7 cellular contexts compared by ENCODE assay signal in the genomic region with DNA sequence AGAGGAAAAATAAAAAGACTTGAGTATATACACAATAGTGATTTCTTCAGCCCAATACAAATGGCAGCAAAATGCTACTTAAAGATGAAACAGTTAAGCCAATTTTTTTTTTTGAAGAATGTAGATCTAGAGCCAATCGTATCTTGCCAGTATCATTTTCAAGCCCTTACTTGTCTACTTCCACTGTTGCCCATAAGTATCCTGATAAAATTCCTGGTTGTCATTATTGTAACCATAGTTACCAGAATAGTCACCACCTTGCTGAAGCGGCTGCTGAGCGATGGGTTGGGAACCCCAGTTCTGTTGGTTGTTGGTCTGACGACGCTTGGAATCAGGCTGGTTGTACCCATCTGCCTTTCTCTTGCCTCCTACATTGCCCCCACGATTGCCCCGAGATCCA. TPM values are rescaled to one million over a fixed set of nuclear protein-coding genes. Genes with fewer than 3 reads are reported as not detected.
DNase-seq lines count a peak whose midpoint lies in the region; ATAC-seq, FAIRE-seq and TF ChIP-seq lines count a peak whose summit lies in the region.
"Not testable (repeated sequence)": the region's sequence is repeated elsewhere in the genome, so short reads cannot be mapped to it uniquely, and the experiment has no call there.

No MANE protein-coding gene starts in this region.

- intact Hi-C loops in IMR-90 (cut with micrococcal nuclease), result not testable (repeated sequence)

- CTCF ChIA-PET in IMR-90 (lab: Yijun Ruan, JAX), result not testable (repeated sequence)

- peaks cover 18% of the 10 kb centered on the region for H3K4me1 ChIP-seq in GM23338 (ENCODE audit: insufficient read depth)
- H3K4me1 ChIP-seq in IMR-90 (ENCODE audit: control insufficient read depth, insufficient read depth, low read length); mesendoderm (ENCODE audit: control insufficient read depth, low read depth, low read length): not testable (repeated sequence)

- H3F3A ChIP-seq in GM23338 (replicated peaks; ENCODE audit: low read depth), result not testable (repeated sequence)

- H3K36me3 Mint-ChIP-seq in GM23338 (ENCODE audit: low read depth), result peaks cover 47% of the 10 kb centered on the region
- peaks cover 23% of the 10 kb centered on the region for H3K36me3 Mint-ChIP-seq in activated naive CD8-positive, alpha-beta T cell treated with anti-CD3 and anti-CD28 coated beads, Interleukin-2, amount 10 ng/mL, durations not matched to agents 7 days and 5 days
- peaks cover 100% of the 10 kb centered on the region for H3K36me3 Mint-ChIP-seq in stimulated activated effector memory CD8-positive, alpha-beta T cell treated with anti-CD3 and anti-CD28 coated beads, Interleukin-12 subunit alpha, Interleukin-12 subunit beta, amount 100 ng/mL, for 72 hours

- H3K9me3 Mint-ChIP-seq in GM23338; activated naive CD8-positive, alpha-beta T cell treated with anti-CD3 and anti-CD28 coated beads, Interleukin-2, amount 10 ng/mL, durations not matched to agents 7 days and 5 days; stimulated activated effector memory CD8-positive, alpha-beta T cell treated with anti-CD3 and anti-CD28 coated beads, Interleukin-12 subunit alpha, Interleukin-12 subunit beta, amount 100 ng/mL, for 72 hours: not testable (repeated sequence)

- H3K56ac ChIP-seq in IMR-90 (ENCODE audit: extremely low read depth, insufficient read depth, low read length); mesendoderm (ENCODE audit: low read length): not testable (repeated sequence)

- TF ChIP-seq CTCF in GM23338 (conservative IDR thresholded peaks at IDR 0.05; ENCODE audit: low read depth in 2 of 2); IMR-90 (conservative IDR thresholded peaks at IDR 0.05; ENCODE audit: low read depth, low read length); bronchial epithelial cell (IDR thresholded peaks at IDR 0.05; ENCODE audit: insufficient read depth, low read length, severe bottlenecking); epithelial cell of esophagus (IDR thresholded peaks at IDR 0.05; ENCODE audit: insufficient read depth, low read depth, low read length, missing control alignments): not testable (repeated sequence)

- H4K5ac ChIP-seq in IMR-90 (ENCODE audit: low read depth, low read length); mesendoderm (ENCODE audit: low read length): not testable (repeated sequence)

- peaks cover 15% of the 10 kb centered on the region for H4K20me1 ChIP-seq in GM23338 (replicated peaks; ENCODE audit: insufficient read depth)
- H4K20me1 ChIP-seq in IMR-90 (ENCODE audit: insufficient read depth, low read length), result not testable (repeated sequence)

- H3K4ac ChIP-seq in IMR-90 (ENCODE audit: low read depth, low read length); mesendoderm (ENCODE audit: low read depth, low read length): not testable (repeated sequence)

- WGBS in IMR-90 (ENCODE audit: extremely low coverage in 2 of 2, insufficient read length in 1 of 2), 2 experiments, result no CpG with 5 or more reads among the region's 7 CpGs
- WGBS in mesendoderm (ENCODE audit: extremely low coverage, insufficient coverage, low lambda C conversion rate), result no CpG with 5 or more reads among the region's 7 CpGs

- H3K18ac ChIP-seq in IMR-90 (ENCODE audit: low read depth, low read length); mesendoderm (ENCODE audit: low read length): not testable (repeated sequence)

- not testable (repeated sequence) for TF ChIP-seq RAD21 in IMR-90 (IDR thresholded peaks at IDR 0.05; ENCODE audit: low read length)

- not testable (repeated sequence) for H2BK15ac ChIP-seq in IMR-90 (ENCODE audit: low read depth, low read length); mesendoderm (replicated peaks; ENCODE audit: low read depth)

- FAIRE-seq in bronchial epithelial cell (lab: Jason Lieb, UNC), result peak; percentile 52

- not testable (repeated sequence) for H3K27me3 ChIP-seq in GM23338 (ENCODE audit: insufficient read depth); IMR-90 (ENCODE audit: control insufficient read depth, insufficient read depth, low read length); bronchial epithelial cell (ENCODE audit: control insufficient read depth, insufficient read depth, low read length); mesendoderm (ENCODE audit: insufficient read depth, low read length, poor library complexity)

- not testable (repeated sequence) for H3K4me3 Mint-ChIP-seq in GM23338; activated naive CD8-positive, alpha-beta T cell treated with anti-CD3 and anti-CD28 coated beads, Interleukin-2, amount 10 ng/mL, durations not matched to agents 7 days and 5 days; stimulated activated effector memory CD8-positive, alpha-beta T cell treated with anti-CD3 and anti-CD28 coated beads, Interleukin-12 subunit alpha, Interleukin-12 subunit beta, amount 100 ng/mL, for 72 hours

- H3K9me3 ChIP-seq in IMR-90 (ENCODE audit: control insufficient read depth, insufficient read depth, low read length), result not testable (repeated sequence)

- H2AK9ac ChIP-seq in IMR-90 (replicated peaks; ENCODE audit: low read depth, low read length, poor library complexity), result not testable (repeated sequence)

- peak; percentile 16 for DNase-seq in GM23338 (ENCODE audit: low spot score)
- DNase-seq in IMR-90; activated naive CD8-positive, alpha-beta T cell treated with anti-CD3 and anti-CD28 coated beads, Interleukin-2, amount 10 ng/mL, durations not matched to agents 7 days and 5 days; stimulated activated effector memory CD8-positive, alpha-beta T cell treated with anti-CD3 and anti-CD28 coated beads, Interleukin-12 subunit alpha, Interleukin-12 subunit beta, amount 100 ng/mL, for 72 hours (ENCODE audit: low spot score in 2 of 2): not testable (repeated sequence)
- DNase-seq in bronchial epithelial cell (ENCODE audit: low read depth), result peak; percentile 70
- peak; percentile 20 for DNase-seq in epithelial cell of esophagus (ENCODE audit: low read depth)
- DNase-seq in mesendoderm, result peak; percentile 3

- H2AK5ac ChIP-seq in IMR-90 (ENCODE audit: low read depth, low read length); mesendoderm (ENCODE audit: low read length): not testable (repeated sequence)

- not testable (repeated sequence) for H2BK5ac ChIP-seq in IMR-90 (ENCODE audit: low read depth, low read length, poor library complexity, severe bottlenecking); mesendoderm (ENCODE audit: low read length)

- peaks cover 9 to 35% of the 10 kb centered on the region in 2 experiments for H3K79me1 ChIP-seq in IMR-90 (ENCODE audit: low read depth in 1 of 2, low read length in 2 of 2)
- not testable (repeated sequence) for H3K79me1 ChIP-seq in mesendoderm (ENCODE audit: low read length)

- not testable (repeated sequence) for H3K9ac ChIP-seq in IMR-90 (ENCODE audit: low read depth, low read length); mesendoderm (ENCODE audit: low read length)

- 0 out of 2 replicates have a peak overlapping the region, but pooled peaks have one; percentile 6 for H3K4me2 ChIP-seq in GM23338
- H3K4me2 ChIP-seq in IMR-90 (ENCODE audit: low read depth, low read length); mesendoderm (ENCODE audit: low read length): not testable (repeated sequence)

- not testable (repeated sequence) for H4K91ac ChIP-seq in IMR-90 (ENCODE audit: insufficient read depth, low read depth, low read length)

- TSS peak; percentile 63 for BruUV-seq in IMR-90 (replicated peaks; lab: Mats Ljungman, UMichigan)

- H3K4me1 Mint-ChIP-seq in GM23338, result peaks cover 31% of the 10 kb centered on the region
- H3K4me1 Mint-ChIP-seq in activated naive CD8-positive, alpha-beta T cell treated with anti-CD3 and anti-CD28 coated beads, Interleukin-2, amount 10 ng/mL, durations not matched to agents 7 days and 5 days, result not testable (repeated sequence)
- peaks cover 15% of the 10 kb centered on the region for H3K4me1 Mint-ChIP-seq in stimulated activated effector memory CD8-positive, alpha-beta T cell treated with anti-CD3 and anti-CD28 coated beads, Interleukin-12 subunit alpha, Interleukin-12 subunit beta, amount 100 ng/mL, for 72 hours

- not testable (repeated sequence) for H3K9me2 ChIP-seq in GM23338 (ENCODE audit: insufficient read depth)

- H3K27me3 Mint-ChIP-seq in GM23338 (ENCODE audit: insufficient read depth, low read depth, poor library complexity); activated naive CD8-positive, alpha-beta T cell treated with anti-CD3 and anti-CD28 coated beads, Interleukin-2, amount 10 ng/mL, durations not matched to agents 7 days and 5 days: not testable (repeated sequence)

- H2BK120ac ChIP-seq in IMR-90 (ENCODE audit: low read depth, low read length); mesendoderm (ENCODE audit: low read depth, low read length): not testable (repeated sequence)

- not testable (repeated sequence) for H3K79me2 ChIP-seq in GM23338 (replicated peaks; ENCODE audit: insufficient read depth); mesendoderm (ENCODE audit: control insufficient read depth, insufficient read depth, low read length)

- not testable (repeated sequence) for H3K23ac ChIP-seq in IMR-90 (ENCODE audit: low read depth, low read length); mesendoderm (ENCODE audit: low read length)

- dilution Hi-C loops in IMR-90 (cut with HindIII; ENCODE audit: low sequenced_read_pairs, unreplicated experiment), result not testable (repeated sequence)

- not testable (repeated sequence) for H2BK20ac ChIP-seq in IMR-90 (ENCODE audit: low read depth, low read length)

- peak overlapping the region; percentile 15; the same call in 1 of the 2 replicates for H3K27ac ChIP-seq in GM23338 (ENCODE audit: low read depth)
- H3K27ac ChIP-seq in IMR-90 (ENCODE audit: insufficient read depth, low read length); mesendoderm (ENCODE audit: low read depth, low read length): not testable (repeated sequence)

- not testable (repeated sequence) for H3K4me3 ChIP-seq in GM23338; IMR-90 (ENCODE audit: insufficient read depth, low read depth, low read length); bronchial epithelial cell (ENCODE audit: low read depth, low read length); epithelial cell of esophagus (ENCODE audit: low read length); mesendoderm (ENCODE audit: low read length)

- peaks cover 13% of the 10 kb centered on the region; the same call in 1 of the 2 replicates for H3K36me3 ChIP-seq in GM23338 (ENCODE audit: insufficient read depth)
- H3K36me3 ChIP-seq in IMR-90 (ENCODE audit: control insufficient read depth, insufficient read depth, low read length), result peaks cover 29% of the 10 kb centered on the region
- not testable (repeated sequence) for H3K36me3 ChIP-seq in bronchial epithelial cell (ENCODE audit: control insufficient read depth, insufficient read depth, low read length); mesendoderm (ENCODE audit: control insufficient read depth, insufficient read depth, low read length)

- not testable (repeated sequence) for H3K9me1 ChIP-seq in IMR-90 (ENCODE audit: insufficient read depth, low read length)

- not testable (repeated sequence) for H4K8ac ChIP-seq in IMR-90 (ENCODE audit: low read depth in 2 of 2, low read length in 2 of 2); mesendoderm (ENCODE audit: low read depth, low read length)

- in situ Hi-C loops in IMR-90 (cut with MboI; ENCODE audit: low sequenced_read_pairs), result not testable (repeated sequence)

- not testable (repeated sequence) for H3K14ac ChIP-seq in IMR-90 (replicated peaks; ENCODE audit: low read depth, low read length)

- peak overlapping the region; percentile 49; the same call in 1 of the 2 replicates for H3K27ac Mint-ChIP-seq in GM23338
- peak overlapping the region; percentile 51 for H3K27ac Mint-ChIP-seq in activated naive CD8-positive, alpha-beta T cell treated with anti-CD3 and anti-CD28 coated beads, Interleukin-2, amount 10 ng/mL, durations not matched to agents 7 days and 5 days
- peak overlapping the region; percentile 48 for H3K27ac Mint-ChIP-seq in stimulated activated effector memory CD8-positive, alpha-beta T cell treated with anti-CD3 and anti-CD28 coated beads, Interleukin-12 subunit alpha, Interleukin-12 subunit beta, amount 100 ng/mL, for 72 hours

- TF ChIP-seq POLR2A in IMR-90 (IDR thresholded peaks at IDR 0.05; ENCODE audit: low read depth, low read length), result not testable (repeated sequence)

- H2AFZ ChIP-seq in GM23338; IMR-90 (replicated peaks; ENCODE audit: low read length, poor library complexity): not testable (repeated sequence)

- ATAC-seq in GM23338; IMR-90 (ENCODE audit: low read depth); activated naive CD8-positive, alpha-beta T cell treated with anti-CD3 and anti-CD28 coated beads, Interleukin-2, amount 10 ng/mL, durations not matched to agents 7 days and 5 days (ENCODE audit: low read depth); stimulated activated effector memory CD8-positive, alpha-beta T cell treated with anti-CD3 and anti-CD28 coated beads, Interleukin-12 subunit alpha, Interleukin-12 subunit beta, amount 100 ng/mL, for 72 hours: not testable (repeated sequence)

- POLR2A ChIA-PET in IMR-90 (lab: Charles Lee; ENCODE audit: unreplicated experiment); activated naive CD8-positive, alpha-beta T cell treated with anti-CD3 and anti-CD28 coated beads, Interleukin-2, amount 10 ng/mL, durations not matched to agents 7 days and 5 days (lab: Charles Lee): not testable (repeated sequence)

RNA-seq across cellular contexts. Expression of gene HNRNPR, which starts 33.8 kb away (rescaled TPM):
- 147 and 169 TPM in 2 replicates for total RNA-seq in GM23338 (2014; rRNA removed; shearing (Covaris generic))
- polyA plus RNA-seq in GM23338 (2016; fragmentation: Nextera tagmentation; extraction: Ambion mirVana), result 183 and 200 TPM in 2 replicates
- total RNA-seq in IMR-90 (2012; rRNA removed), result 99.7 and 152 TPM in 2 replicates
- polyA plus RNA-seq in IMR-90 (2012; rRNA removed), result 107 and 111 TPM in 2 replicates
- 30.2 and 57.0 TPM in 2 replicates for polyA plus RNA-seq in IMR-90 (2012; cell fraction: cytosol; rRNA removed)
- 14.3 and 62.0 TPM in 2 replicates for polyA plus RNA-seq in IMR-90 (2012; cell fraction: nucleus; rRNA removed; ENCODE audit: low replicate concordance)
- 100 to 1,000 TPM; 167 TPM for total RNA-seq in activated naive CD8-positive, alpha-beta T cell treated with anti-CD3 and anti-CD28 coated beads, Interleukin-2, amount 10 ng/mL, durations not matched to agents 7 days and 5 days
- total RNA-seq in bronchial epithelial cell, result 70.8 and 84.0 TPM in 2 replicates
- polyA plus RNA-seq in mesendoderm (2013, experiment 1 of 2), result 205 TPM
- 197 TPM for polyA plus RNA-seq in mesendoderm (2013, experiment 2 of 2)

RNA-seq across cellular contexts. Expression of gene ZNF436, which starts 59.4 kb away (rescaled TPM):
- 1.0 and 2.2 TPM in 2 replicates for total RNA-seq in GM23338 (2014; rRNA removed; shearing (Covaris generic))
- 0.23 and 0.33 TPM in 2 replicates for polyA plus RNA-seq in GM23338 (2016; fragmentation: Nextera tagmentation; extraction: Ambion mirVana)
- total RNA-seq in IMR-90 (2012; rRNA removed), result 14.3 and 15.8 TPM in 2 replicates
- polyA plus RNA-seq in IMR-90 (2012; rRNA removed), result 3.7 and 5.3 TPM in 2 replicates
- 1.0 and 1.7 TPM in 2 replicates for polyA plus RNA-seq in IMR-90 (2012; cell fraction: cytosol; rRNA removed)
- 1.1 and 6.8 TPM in 2 replicates for polyA plus RNA-seq in IMR-90 (2012; cell fraction: nucleus; rRNA removed; ENCODE audit: low replicate concordance)
- total RNA-seq in activated naive CD8-positive, alpha-beta T cell treated with anti-CD3 and anti-CD28 coated beads, Interleukin-2, amount 10 ng/mL, durations not matched to agents 7 days and 5 days, result 1 to 10 TPM; 8.1 to 8.2 TPM
- 29.0 and 35.7 TPM in 2 replicates for total RNA-seq in bronchial epithelial cell
- polyA plus RNA-seq in mesendoderm (2013, experiment 1 of 2), result 1.5 TPM
- 1.5 TPM for polyA plus RNA-seq in mesendoderm (2013, experiment 2 of 2)
